19 cellular contexts compared by ENCODE assay signal in the genomic region with DNA sequence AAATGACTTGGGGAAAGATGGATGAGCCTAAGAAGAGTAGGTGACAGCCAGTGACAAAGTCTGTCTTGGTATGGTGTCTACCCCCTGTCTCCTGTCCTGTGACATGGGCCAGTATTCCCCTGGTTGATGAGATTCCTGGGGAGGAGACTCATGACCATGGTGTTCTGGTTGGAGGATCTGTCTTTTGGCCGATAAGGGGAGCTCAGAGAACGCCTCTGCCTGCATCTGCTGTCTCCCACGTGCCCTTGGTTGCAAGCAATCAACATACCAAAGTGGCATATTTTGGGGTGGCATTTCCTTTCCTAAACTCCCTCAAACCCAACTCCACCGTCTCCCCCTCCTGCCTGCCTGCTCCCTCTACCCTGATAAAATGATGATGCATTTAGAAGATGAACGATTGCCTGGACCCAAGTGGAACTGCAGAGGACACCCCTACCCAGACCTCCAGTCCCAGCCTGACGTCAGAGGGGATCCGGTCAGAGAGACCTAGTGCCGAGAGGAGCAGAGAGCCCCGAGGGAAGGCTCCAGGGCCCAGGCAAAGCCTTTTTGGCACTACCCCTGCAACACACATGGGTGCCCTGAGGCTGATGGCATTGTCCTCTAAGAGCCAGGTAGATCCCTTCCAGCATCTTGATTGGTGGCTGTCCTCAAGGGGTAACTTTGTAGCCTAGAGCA.
"Had no signal": no experiment of that assay in that cellular context is flagged by ENCODE, and none has a peak within 500 bp of the region (broad histone marks: within the 10 kb centered on the region; RNA-seq: fewer than 3 reads in every experiment).

No MANE protein-coding gene starts in this region.

- DNase-seq: activated CD8-positive, alpha-beta memory T cell treated with anti-CD3 and anti-CD28 coated beads for 24 hours; activated CD8-positive, alpha-beta memory T cell treated with anti-CD3 and anti-CD28 coated beads, Interleukin-2, amount 50 U/mL, for 48 hours; activated gamma-delta T cell treated with Interleukin-2 at 50 U/mL for 16 hours; activated T-cell treated with anti-CD3 and anti-CD28 coated beads, Interleukin-2, amount 50 U/mL, for 48 hours; effector CD4-positive, alpha-beta T cell; gastrocnemius medialis; heart left ventricle; left lung; mammary epithelial cell; sigmoid colon; spleen; stimulated activated CD4-positive, alpha-beta T cell treated with anti-CD3 and anti-CD28 coated beads, Interleukin-4, amount 100 ng/mL, for 4 hours; stimulated activated naive B cell treated with anti-CD40 and anti-IgM and Interleukin-4, amounts not matched to agents 10 μg/mL and 1 μg/mL and 100 μg/mL, for 72 hours; upper lobe of left lung had no signal

- FAIRE-seq: bronchial epithelial cell had no signal

- H3K27me3 ChIP-seq: gastrocnemius medialis, heart left ventricle, left lung, sigmoid colon, spleen, upper lobe of left lung had no signal

- H2AFZ ChIP-seq: parathyroid adenoma had no signal

- H3K9me3 Mint-ChIP-seq: stimulated activated naive B cell treated with anti-CD40 and anti-IgM and Interleukin-4, amounts not matched to agents 10 μg/mL and 1 μg/mL and 100 μg/mL, for 72 hours had no signal

- H3K4me1 ChIP-seq: gastrocnemius medialis, parathyroid adenoma, sigmoid colon had no signal

- H3K27ac Mint-ChIP-seq: activated naive CD8-positive, alpha-beta T cell had no signal

- H3K4me3 Mint-ChIP-seq: activated naive CD8-positive, alpha-beta T cell; stimulated activated naive B cell treated with anti-CD40 and anti-IgM and Interleukin-4, amounts not matched to agents 10 μg/mL and 1 μg/mL and 100 μg/mL, for 72 hours had no signal

- H3K9me3 ChIP-seq: gastrocnemius medialis, heart left ventricle, left lung, sigmoid colon, spleen, thoracic aorta, upper lobe of left lung had no signal

- H3K27me3 Mint-ChIP-seq: activated naive CD8-positive, alpha-beta T cell; stimulated activated naive B cell treated with anti-CD40 and anti-IgM and Interleukin-4, amounts not matched to agents 10 μg/mL and 1 μg/mL and 100 μg/mL, for 72 hours had no signal

- ATAC-seq: activated CD4-positive, CD25-positive, alpha-beta regulatory T cell treated with anti-CD3 and anti-CD28 coated beads, Interleukin-2, amount 50 U/mL, for 24 hours; gastrocnemius medialis; heart left ventricle; left lung; stimulated activated naive B cell treated with anti-CD40 and anti-IgM and Interleukin-4, amounts not matched to agents 10 μg/mL and 1 μg/mL and 100 μg/mL, for 72 hours had no signal

- H3K27ac ChIP-seq: gastrocnemius medialis, heart left ventricle, left lung, parathyroid adenoma, sigmoid colon, spleen, thoracic aorta, upper lobe of left lung had no signal

- H3K79me2 ChIP-seq: parathyroid adenoma had no signal

- H3K9ac ChIP-seq: parathyroid adenoma had no signal

- H3K4me3 ChIP-seq: gastrocnemius medialis, heart left ventricle, left lung, sigmoid colon, spleen, thoracic aorta, upper lobe of left lung had no signal

- H3K36me3 ChIP-seq: gastrocnemius medialis, heart left ventricle, left lung, sigmoid colon, spleen, thoracic aorta, upper lobe of left lung had no signal

- H3K36me3 Mint-ChIP-seq: activated naive CD8-positive, alpha-beta T cell; stimulated activated naive B cell treated with anti-CD40 and anti-IgM and Interleukin-4, amounts not matched to agents 10 μg/mL and 1 μg/mL and 100 μg/mL, for 72 hours had no signal
